Comparison of ENCODE assay signal across 20 cellular contexts in the genomic region with DNA sequence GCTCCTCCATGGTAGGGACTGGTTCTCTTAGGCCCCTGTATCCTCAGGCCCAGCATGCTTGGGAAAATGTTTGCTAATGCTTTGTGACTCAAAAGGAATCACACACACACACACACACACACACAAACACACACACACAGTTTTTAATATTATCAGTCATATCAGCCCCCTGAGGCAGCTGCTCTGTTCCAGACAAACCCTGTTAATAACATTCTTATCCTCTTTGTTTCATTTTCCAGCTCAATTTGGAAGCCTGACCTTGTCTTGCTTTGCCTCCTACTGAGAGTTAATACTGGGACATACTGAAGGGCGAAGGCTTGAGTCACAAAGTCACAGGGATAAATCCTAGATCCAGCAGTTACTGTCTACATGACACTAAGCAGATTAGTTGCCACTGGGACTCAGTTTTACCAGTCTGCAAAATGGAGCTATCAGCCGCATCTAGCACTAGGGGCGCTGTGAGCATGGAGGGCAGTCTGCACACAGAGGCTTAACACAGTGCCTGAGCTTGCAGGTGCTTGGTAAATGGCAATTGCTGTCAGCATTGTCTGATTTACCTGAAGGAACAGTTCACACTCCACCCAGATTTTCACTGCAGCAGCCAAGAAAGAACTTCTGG. TPM values are rescaled to one million over a fixed set of nuclear protein-coding genes. Genes with fewer than 3 reads are reported as not detected.
DNase-seq lines count a peak whose midpoint lies in the region; ATAC-seq, FAIRE-seq and TF ChIP-seq lines count a peak whose summit lies in the region.
"Had no signal": no experiment of that assay in that cellular context is flagged by ENCODE, and none has a peak within 500 bp of the region (broad histone marks: within the 10 kb centered on the region; RNA-seq: fewer than 3 reads in every experiment).

No MANE protein-coding gene starts in this region.

- intact Hi-C loops in left ventricle myocardium superior (cut with micrococcal nuclease): no loop called here
- intact Hi-C loops in kidney (cut with DNase I): no loop called here

- DNase-seq in GM12864 (ENCODE audit: low read depth) (no peak), left ventricle myocardium superior (no peak), kidney (no peak), inferior parietal cortex (ENCODE audit: extremely low spot score) (no peak)
- DNase-seq: activated CD4-positive, alpha-beta T cell treated with anti-CD3 and anti-CD28 coated beads, Interleukin-2, amount 50 U/mL, for 48 hours; activated naive CD8-positive, alpha-beta T cell treated with anti-CD3 and anti-CD28 coated beads for 36 hours; activated T-cell treated with anti-CD3 and anti-CD28 coated beads, Interleukin-2, amount 50 U/mL, for 48 hours; glutamatergic neuron; KG1; natural killer cell; NCI-H1417 treated with DMSO at 0.1 percent for 48 hours; NCI-H226; psoas muscle; stimulated activated naive CD4-positive, alpha-beta T cell treated with Interleukin-2 at 50 U/mL for 16 hours had no signal

- TF ChIP-seq CTCF in GM12864 (IDR thresholded peaks at IDR 0.05; ENCODE audit: low read depth, low read length, missing control alignments) (peak; percentile 75), OCI-LY1 (IDR thresholded peaks at IDR 0.05; ENCODE audit: low read length) (peak; percentile 77), kidney (IDR thresholded peaks at IDR 0.05; ENCODE audit: borderline replicate concordance, extremely low read depth, insufficient read depth) (no peak)

- H3K36me3 ChIP-seq in OCI-LY1 (ENCODE audit: insufficient read depth, low read length) (no peaks in the 10 kb centered on the region), kidney (ENCODE audit: control insufficient read depth in 1 of 2, insufficient read depth in 2 of 2, low read length in 2 of 2) (no peaks in the 10 kb centered on the region)
- H3K36me3 ChIP-seq: breast epithelium, upper lobe of left lung had no signal

- H3F3A ChIP-seq in OCI-LY1 (ENCODE audit: insufficient read depth, low read length): no peaks in the 10 kb centered on the region

- no peak overlapping the region for H3K4me2 ChIP-seq in OCI-LY1 (ENCODE audit: low read length)

- no peak for FAIRE-seq in kidney (lab: Jason Lieb, UNC)

- H3K9me3 ChIP-seq in OCI-LY1 (ENCODE audit: low read length): no peaks in the 10 kb centered on the region
- no peaks in the 10 kb centered on the region for H3K9me3 ChIP-seq in kidney (ENCODE audit: control insufficient read depth in 1 of 2, low read length in 2 of 2)
- H3K9me3 ChIP-seq: breast epithelium, psoas muscle, upper lobe of left lung had no signal

- ATAC-seq in GM19035 (IDR thresholded peaks at IDR 0.05; ENCODE audit: unreplicated experiment) (peak; percentile 64), left ventricle myocardium superior (peak; percentile 74), HG03469 (IDR thresholded peaks at IDR 0.05; ENCODE audit: unreplicated experiment) (no peak)
- ATAC-seq: natural killer cell, psoas muscle had no signal

- H3K4me1 ChIP-seq in OCI-LY1 (ENCODE audit: insufficient read depth, low read length, severe bottlenecking): no peaks in the 10 kb centered on the region
- H3K4me1 ChIP-seq in kidney (ENCODE audit: control insufficient read depth in 1 of 2, insufficient read depth in 1 of 2, low read depth in 1 of 2, low read length in 2 of 2): no peaks in the 10 kb centered on the region
- H3K4me1 ChIP-seq: breast epithelium, psoas muscle, upper lobe of left lung had no signal

- no peaks in the 10 kb centered on the region for H3K79me2 ChIP-seq in OCI-LY1 (ENCODE audit: insufficient read depth, low read length)

- H3K9ac ChIP-seq in OCI-LY1 (ENCODE audit: low read length) (no peak overlapping the region), kidney (ENCODE audit: low read length in 2 of 2) (no peak overlapping the region)

- H3K27ac ChIP-seq in OCI-LY1 (ENCODE audit: low read depth, low read length, poor library complexity, severe bottlenecking) (no peak overlapping the region), kidney (ENCODE audit: low read depth in 2 of 2, low read length in 2 of 2) (no peak overlapping the region)
- H3K27ac ChIP-seq: breast epithelium, HL-60, psoas muscle, upper lobe of left lung had no signal

- H3K4me3 ChIP-seq in GM12864 (ENCODE audit: low read depth, low read length) (no peak overlapping the region), OCI-LY1 (ENCODE audit: low read depth, low read length, poor library complexity, severe bottlenecking) (no peak overlapping the region), kidney (ENCODE audit: low read length in 2 of 2) (no peak overlapping the region)
- H3K4me3 ChIP-seq: breast epithelium, psoas muscle, upper lobe of left lung had no signal

- no peaks in the 10 kb centered on the region for H3K9me2 ChIP-seq in OCI-LY1 (ENCODE audit: low read depth, low read length)

- no peaks in the 10 kb centered on the region for H3K27me3 ChIP-seq in OCI-LY1 (ENCODE audit: insufficient read depth, low read length)
- H3K27me3 ChIP-seq: breast epithelium, upper lobe of left lung had no signal

- no peaks in the 10 kb centered on the region for H4K20me1 ChIP-seq in OCI-LY1 (ENCODE audit: insufficient read depth, low read length)

- H2AFZ ChIP-seq in OCI-LY1 (ENCODE audit: low read length): no peak overlapping the region

RNA-seq across cellular contexts. Expression of a gene that starts 37.1 kb away (rescaled TPM):
- 0.47 TPM for total RNA-seq in left ventricle myocardium superior
- total RNA-seq in kidney: 4.5 TPM
- polyA plus RNA-seq in kidney (ENCODE audit: insufficient read depth, low read depth, low replicate concordance): 2.1 TPM
- total RNA-seq: activated naive CD8-positive, alpha-beta T cell treated with anti-CD3 and anti-CD28 coated beads for 36 hours had no signal
